In genomic region chr15:74400313-74400850, GRCh38 we compare ENCODE assay signal across 13 cellular contexts. TPM values are rescaled to one million over a fixed set of nuclear protein-coding genes. Genes with fewer than 3 reads are reported as not detected.
DNase-seq lines count a peak whose midpoint lies in the region; ATAC-seq and TF ChIP-seq lines count a peak whose summit lies in the region.
"Had no signal": no experiment of that assay in that cellular context is flagged by ENCODE, and none has a peak within 500 bp of the region (broad histone marks: within the 10 kb centered on the region; RNA-seq: fewer than 3 reads in every experiment).

No MANE protein-coding gene starts in this region.

- no peak overlapping the region for H3K18ac ChIP-seq in trophoblast cell (ENCODE audit: low read length)

- H3K79me2 ChIP-seq in MM.1S (ENCODE audit: low read length) = no peaks in the 10 kb centered on the region
- peaks cover 4% of the 10 kb centered on the region for H3K79me2 ChIP-seq in trophoblast cell (ENCODE audit: control insufficient read depth, insufficient read depth, low read length, poor library complexity)

- intact Hi-C loops in testis (cut with DNase I; ENCODE audit: low total_unique reads) = no loop called here

- H3K27me3 ChIP-seq in MM.1S (replicated peaks; ENCODE audit: insufficient read depth, low read length) = no peaks in the 10 kb centered on the region
- no peaks in the 10 kb centered on the region for H3K27me3 ChIP-seq in trophoblast cell (ENCODE audit: insufficient read depth, low read length)
- H3K27me3 ChIP-seq in testis = no peaks in the 10 kb centered on the region

- H3K9me3 ChIP-seq in MM.1S (replicated peaks; ENCODE audit: insufficient read depth, low read length) (no peaks in the 10 kb centered on the region), trophoblast cell (ENCODE audit: insufficient read depth, low read depth, low read length) (peaks cover 8% of the 10 kb centered on the region), testis (no peaks in the 10 kb centered on the region)
- H3K9me3 ChIP-seq: A549, thoracic aorta had no signal

- peak; percentile 71 for DNase-seq in activated CD4-positive, alpha-beta T cell treated with anti-CD3 and anti-CD28 coated beads for 48 hours
- DNase-seq in activated CD4-positive, alpha-beta T cell treated with anti-CD3 and anti-CD28 coated beads, Interleukin-2, amount 50 U/mL, for 1 hour = no peak
- no peak for DNase-seq in MM.1S
- DNase-seq in trophoblast cell = no peak
- no peak for DNase-seq in amniotic stem cell (lab: John Stamatoyannopoulos, UW)
- DNase-seq in testis = no peak
- DNase-seq: NCI-H510A had no signal

- H2BK120ac ChIP-seq in trophoblast cell (ENCODE audit: insufficient read depth, low read length, poor library complexity) = no peak overlapping the region

- no peak overlapping the region for H3K4ac ChIP-seq in trophoblast cell (ENCODE audit: low read depth, low read length)

- peaks cover 34% of the 10 kb centered on the region for H3F3A ChIP-seq in MM.1S (ENCODE audit: insufficient read depth, low read length)

- H2AK5ac ChIP-seq in trophoblast cell (ENCODE audit: low read length) = no peak overlapping the region

- no peak for ATAC-seq in GM18870 (IDR thresholded peaks at IDR 0.05; ENCODE audit: unreplicated experiment)
- ATAC-seq: A549 had no signal

- H2BK5ac ChIP-seq in trophoblast cell (ENCODE audit: low read depth, low read length, poor library complexity) = no peak overlapping the region

- no peak overlapping the region for H4K8ac ChIP-seq in trophoblast cell (ENCODE audit: low read depth, low read length)

- peak overlapping the region; percentile 72 for H3K4me3 Mint-ChIP-seq in activated naive CD8-positive, alpha-beta T cell

- H3K4me1 Mint-ChIP-seq in activated naive CD8-positive, alpha-beta T cell (ENCODE audit: low read depth) = peaks cover 89% of the 10 kb centered on the region

- H3K27ac ChIP-seq in MM.1S (ENCODE audit: low read length) = peak overlapping the region; percentile 95; the same call in 1 of the 2 replicates
- no peak overlapping the region for H3K27ac ChIP-seq in trophoblast cell (ENCODE audit: low read depth, low read length)
- no peak overlapping the region for H3K27ac ChIP-seq in testis
- H3K27ac ChIP-seq: A549, thoracic aorta had no signal

- peak overlapping the region; percentile 24 for H3K14ac ChIP-seq in trophoblast cell (ENCODE audit: low read length)

- H3K4me1 ChIP-seq in MM.1S (ENCODE audit: low read length) (peaks cover 59% of the 10 kb centered on the region), trophoblast cell (ENCODE audit: control insufficient read depth in 1 of 2, insufficient read depth in 2 of 2, low read length in 2 of 2) (peaks cover 27 to 34% of the 10 kb centered on the region in 2 experiments), testis (peaks cover 23% of the 10 kb centered on the region)

- no peaks in the 10 kb centered on the region for H3K9me2 ChIP-seq in MM.1S (replicated peaks; ENCODE audit: insufficient read depth, low read length)

- no peaks in the 10 kb centered on the region for H3K9me3 Mint-ChIP-seq in activated naive CD8-positive, alpha-beta T cell (ENCODE audit: low read depth)

- peak overlapping the region; percentile 53 for H4K91ac ChIP-seq in trophoblast cell (ENCODE audit: low read depth, low read length)

- peak overlapping the region; percentile 25 for H2BK12ac ChIP-seq in trophoblast cell (ENCODE audit: low read length)

- H4K12ac ChIP-seq in trophoblast cell (ENCODE audit: low read depth, low read length) = no peak overlapping the region

- H3K4me3 ChIP-seq in MM.1S (ENCODE audit: low read length) = no peak overlapping the region
- H3K4me3 ChIP-seq in trophoblast cell (ENCODE audit: low read depth, low read length) = no peak overlapping the region
- no peak overlapping the region for H3K4me3 ChIP-seq in testis
- H3K4me3 ChIP-seq: A549, thoracic aorta had no signal

- H3K79me1 ChIP-seq in trophoblast cell (ENCODE audit: low read length) = peaks cover 24% of the 10 kb centered on the region

- no CpG with 5 or more reads among the region's 10 CpGs for WGBS in trophoblast cell (ENCODE audit: extremely low coverage, insufficient coverage, insufficient read length)
- 92% methylated on average over 9 to 10 of the region's 10 CpGs for WGBS in testis, 2 donors

- H3K4me2 ChIP-seq in MM.1S (ENCODE audit: low read depth, low read length) (peak overlapping the region; percentile 28; the same call in 1 of the 2 replicates), trophoblast cell (ENCODE audit: low read length) (no peak overlapping the region)
- H3K4me2 ChIP-seq: A549 had no signal

- H3K36me3 ChIP-seq in MM.1S (replicated peaks; ENCODE audit: insufficient read depth, low read length) (no peaks in the 10 kb centered on the region), trophoblast cell (ENCODE audit: control insufficient read depth in 1 of 2, insufficient read depth in 2 of 2, low read length in 2 of 2) (no peaks in the 10 kb centered on the region), testis (ENCODE audit: low read depth, missing control alignments) (no peaks in the 10 kb centered on the region)
- H3K36me3 ChIP-seq: thoracic aorta had no signal

- no peak overlapping the region for H3K9ac ChIP-seq in MM.1S (ENCODE audit: low read length)
- no peak overlapping the region for H3K9ac ChIP-seq in trophoblast cell (ENCODE audit: low read length)

- H2AFZ ChIP-seq in MM.1S (ENCODE audit: low read length) (0 out of 2 replicates have a peak overlapping the region, but pooled peaks have one; percentile 33), trophoblast cell (ENCODE audit: insufficient read depth, low read length, poor library complexity) (no peak overlapping the region)

- no peaks in the 10 kb centered on the region for H3K27me3 Mint-ChIP-seq in activated naive CD8-positive, alpha-beta T cell

- no peaks in the 10 kb centered on the region for H4K20me1 ChIP-seq in MM.1S (ENCODE audit: insufficient read depth, low read length)

- H3K23ac ChIP-seq in trophoblast cell (ENCODE audit: low read length) = no peak overlapping the region

- TF ChIP-seq CTCF in MM.1S (IDR thresholded peaks at IDR 0.05; ENCODE audit: low read length) (no peak), testis (IDR thresholded peaks at IDR 0.05) (no peak)

- no peaks in the 10 kb centered on the region for H3K36me3 Mint-ChIP-seq in activated naive CD8-positive, alpha-beta T cell

- peak overlapping the region; percentile 85 for H3K27ac Mint-ChIP-seq in activated naive CD8-positive, alpha-beta T cell

- TF ChIP-seq POLR2A in testis (IDR thresholded peaks at IDR 0.05) = no peak

RNA-seq across cellular contexts. Expression of gene CYP11A1, which starts 32.9 kb away (rescaled TPM):
- polyA plus RNA-seq in trophoblast cell (2013) = 217 and 235 TPM in 2 replicates
- total RNA-seq in testis = 10 to 100 TPM; 74.3 to 76.4 TPM
- polyA plus RNA-seq in testis (ENCODE audit: insufficient read depth, low read depth, low replicate concordance) = 76.2 TPM
- total RNA-seq: T-helper 2 cell treated with Interferon-gamma antibody and Interleukin-4, amounts not matched to agents 100 ng/mL and 5 ng/mL, for 36 hours; thoracic aorta had no signal
- polyA plus RNA-seq: neural cell had no signal

RNA-seq across cellular contexts. Expression of gene SEMA7A, which starts 33.4 kb away (rescaled TPM):
- polyA plus RNA-seq in trophoblast cell (2013) = 135 and 149 TPM in 2 replicates
- total RNA-seq in testis = 100 to 1,000 TPM; 217 to 220 TPM
- 80.7 TPM for polyA plus RNA-seq in testis (ENCODE audit: insufficient read depth, low read depth, low replicate concordance)
